Comparison of ENCODE assay signal across 1 cellular context in genomic region chr1:116954450-116954849, GRCh38.
TF ChIP-seq lines count a peak whose summit lies in the region.

No MANE protein-coding gene starts in this region.

TF ChIP-seq in K562, 482 proteins besides CTCF, POLR2A, EP300 and RAD21:
- TF ChIP-seq GTF3C2 (IDR thresholded peaks at IDR 0.05; ENCODE audit: borderline replicate concordance, extremely low read depth, insufficient read length) (no peak), PBX2 (CRISPR knock-in tag; IDR thresholded peaks at IDR 0.05; ENCODE audit: low read depth) (no peak), PBX2 (tag; conservative IDR thresholded peaks at IDR 0.05; ENCODE audit: low read depth) (0 out of 2 replicates have a peak, but pooled peaks have one; percentile 15), ZNF41 (CRISPR knock-in tag; conservative IDR thresholded peaks at IDR 0.05) (no peak)
TF ChIP-seq in K562: peak in this region for 1.
